In the genomic region with DNA sequence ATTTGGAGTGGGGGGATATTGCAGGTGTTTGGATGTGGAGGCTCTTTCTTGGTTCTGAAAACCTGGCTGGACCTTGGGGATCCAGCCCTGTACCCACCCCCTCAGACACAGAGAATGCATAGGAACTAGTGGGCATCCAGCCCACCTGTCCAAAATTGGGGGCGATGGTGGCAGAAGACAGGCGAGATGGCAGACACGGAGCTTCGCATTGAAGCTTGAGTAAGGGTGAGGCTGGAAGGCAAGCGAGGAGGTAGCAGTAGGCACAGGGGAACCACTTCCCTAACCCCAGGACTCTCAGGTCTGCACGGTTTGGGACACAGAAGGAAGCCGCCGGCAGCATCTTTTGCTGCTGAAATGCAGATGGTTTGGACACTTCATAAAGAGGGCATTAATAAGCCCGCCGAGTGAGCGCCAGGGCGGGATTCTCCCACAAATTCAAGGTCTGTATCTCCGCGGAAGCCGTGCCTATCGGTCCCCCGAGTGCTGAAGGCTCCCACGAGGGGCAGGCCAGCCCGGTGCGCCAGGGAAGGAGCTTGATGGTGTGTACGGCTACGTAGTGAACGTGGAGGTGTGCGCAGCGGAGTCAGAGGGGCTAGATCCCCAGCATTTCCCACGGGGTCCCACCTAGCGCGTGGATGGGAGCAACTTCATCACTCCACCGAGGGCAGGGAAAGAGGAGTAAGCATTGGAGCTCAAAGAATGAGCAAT, we compare ENCODE assay signal across 1 cellular context.
A peak's percentile ranks its signal among the peaks of the same experiment; 100 is the strongest.
TF ChIP-seq lines count a peak whose summit lies in the region.

No MANE protein-coding gene starts in this region.

TF ChIP-seq in H1, 55 proteins besides CTCF, POLR2A, EP300 and RAD21:
- TF ChIP-seq EZH2 (IDR thresholded peaks at IDR 0.05; ENCODE audit: low read depth, low read length, severe bottlenecking): peak; percentile 59
- TF ChIP-seq NRF1 (IDR thresholded peaks at IDR 0.05; ENCODE audit: low read depth, low read length): no peak
- peak; percentile 68; the same call in 1 of the 2 replicates for TF ChIP-seq SUZ12 (IDR thresholded peaks at IDR 0.05; ENCODE audit: low read length)
